In the genomic region with DNA sequence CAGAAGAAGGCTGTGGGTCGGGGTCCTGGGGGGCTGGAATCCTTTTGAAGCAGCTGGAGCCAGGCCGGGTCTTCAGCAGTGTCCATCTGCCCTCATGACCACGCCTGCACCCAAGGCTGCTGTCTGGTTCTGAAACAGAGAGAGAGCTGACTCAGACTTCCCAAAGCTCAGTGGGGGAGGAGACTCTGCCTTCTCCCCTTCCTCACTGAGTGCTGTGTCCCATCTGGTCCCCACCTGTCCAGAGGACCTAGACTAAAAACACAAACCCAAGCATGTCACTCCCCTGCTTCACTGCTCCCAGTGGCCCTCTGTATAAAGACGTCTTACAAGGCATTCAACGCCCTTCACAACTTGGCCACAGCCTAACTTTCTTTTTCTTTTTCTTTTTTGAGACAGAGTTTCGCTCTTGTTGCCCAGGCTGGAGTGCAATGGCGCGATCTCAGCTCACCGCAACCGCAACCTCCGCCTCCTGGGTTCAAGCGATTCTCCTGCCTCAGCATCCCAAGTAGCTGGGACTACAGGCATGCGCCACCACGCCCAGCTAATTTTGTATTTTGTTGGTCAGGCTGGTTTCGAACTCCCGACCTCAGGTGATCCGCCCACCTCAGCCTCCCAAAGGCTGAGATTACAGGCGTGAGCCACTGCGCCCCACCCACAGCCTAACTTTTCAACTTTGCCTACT, we compare ENCODE assay signal across 5 cellular contexts. TPM values are rescaled to one million over a fixed set of nuclear protein-coding genes. Genes with fewer than 3 reads are reported as not detected.
"Had no signal": no experiment of that assay in that cellular context is flagged by ENCODE, and none has a peak within 500 bp of the region (broad histone marks: within the 10 kb centered on the region; RNA-seq: fewer than 3 reads in every experiment).

No MANE protein-coding gene starts in this region.

RNA-seq across cellular contexts. Expression of gene SNCB, which starts 30.4 kb away (rescaled TPM):
- total RNA-seq: activated B cell treated with CpG ODN at 0.5 μM for 24 hours; activated CD4-positive, alpha-beta T cell treated with anti-CD3 and anti-CD28 coated beads, Interleukin-2, amount 10 ng/mL, durations not matched to agents 7 days and 5 days; activated CD8-positive, alpha-beta T cell treated with anti-CD3 and anti-CD28 coated beads, Interleukin-2, amount 10 ng/mL, durations not matched to agents 7 days and 5 days; T-cell had no signal

RNA-seq across cellular contexts. Expression of gene EIF4E1B, which starts 30.6 kb away (rescaled TPM):
- total RNA-seq: activated B cell treated with CpG ODN at 0.5 μM for 24 hours; activated CD4-positive, alpha-beta T cell treated with anti-CD3 and anti-CD28 coated beads, Interleukin-2, amount 10 ng/mL, durations not matched to agents 7 days and 5 days; activated CD8-positive, alpha-beta T cell treated with anti-CD3 and anti-CD28 coated beads, Interleukin-2, amount 10 ng/mL, durations not matched to agents 7 days and 5 days; astrocyte; T-cell had no signal
